ENCODE assay signal across 35 cellular contexts in the genomic region with DNA sequence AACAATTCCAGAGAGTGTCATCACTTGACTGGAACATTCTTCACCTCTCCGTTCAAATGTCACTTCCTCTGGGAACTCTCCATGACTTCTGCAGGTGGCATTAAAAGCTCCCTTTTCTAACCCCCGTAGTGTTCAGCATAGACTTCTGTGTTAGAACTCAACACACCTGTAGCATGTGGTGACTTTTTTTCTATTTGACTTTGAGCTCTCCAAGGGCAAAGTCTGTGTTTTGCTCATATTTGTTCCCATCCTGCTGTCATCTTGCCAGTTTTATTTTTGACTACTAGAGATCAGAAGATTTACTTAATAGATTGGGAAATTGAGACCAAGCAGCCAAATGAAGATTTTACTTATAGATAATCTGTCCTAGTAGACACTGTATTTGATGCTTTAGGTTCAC.
"Had no signal": no experiment of that assay in that cellular context is flagged by ENCODE, and none has a peak within 500 bp of the region (broad histone marks: within the 10 kb centered on the region; RNA-seq: fewer than 3 reads in every experiment).

No MANE protein-coding gene starts in this region.

- ATAC-seq: activated CD4-positive, alpha-beta T cell treated with anti-CD3 and anti-CD28 coated beads for 36 hours; activated CD4-positive, CD25-positive, alpha-beta regulatory T cell treated with anti-CD3 and anti-CD28 coated beads, Interleukin-2, amount 50 U/mL, for 24 hours; activated CD8-positive, alpha-beta memory T cell treated with anti-CD3 and anti-CD28 coated beads, Interleukin-2, amount 10 ng/mL, durations not matched to agents 7 days and 5 days; activated CD8-positive, alpha-beta T cell treated with anti-CD3 and anti-CD28 coated beads, Interleukin-2, amount 10 ng/mL, durations not matched to agents 7 days and 5 days; activated naive CD4-positive, alpha-beta T cell treated with anti-CD3 and anti-CD28 coated beads, Interleukin-2, amount 50 U/mL, for 72 hours; activated T-helper 17 cell treated with anti-CD3 and anti-CD28 coated beads, Interleukin-2, amount 50 U/mL, for 72 hours; body of pancreas had no signal

- H3K4me1 ChIP-seq: adrenal gland, body of pancreas, breast epithelium had no signal

- FAIRE-seq: astrocyte, TTC549 had no signal

- H3K36me3 ChIP-seq: adrenal gland, brain microvascular endothelial cell, breast epithelium had no signal

- H3K27ac ChIP-seq: adrenal gland, body of pancreas, brain microvascular endothelial cell, breast epithelium, VCaP had no signal

- H3K9me3 ChIP-seq: adrenal gland, body of pancreas, breast epithelium had no signal

- H3K27me3 ChIP-seq: adrenal gland, body of pancreas, brain microvascular endothelial cell, breast epithelium had no signal

- DNase-seq: activated B cell treated with CpG ODN at 0.5 μM for 24 hours; activated CD4-positive, alpha-beta memory T cell treated with anti-CD3 and anti-CD28 coated beads, Interleukin-2, amount 10 ng/mL, durations not matched to agents 7 days and 5 days; activated CD4-positive, alpha-beta T cell treated with anti-CD3 and anti-CD28 coated beads for 1 hour; activated CD4-positive, alpha-beta T cell treated with anti-CD3 and anti-CD28 coated beads for 36 hours; activated CD4-positive, alpha-beta T cell treated with anti-CD3 and anti-CD28 coated beads for 48 hours; activated CD4-positive, alpha-beta T cell treated with anti-CD3 and anti-CD28 coated beads, Interleukin-2, amount 10 ng/mL, durations not matched to agents 7 days and 5 days; activated CD4-positive, alpha-beta T cell treated with anti-CD3 and anti-CD28 coated beads, Interleukin-2, amount 50 U/mL, for 48 hours; activated CD8-positive, alpha-beta memory T cell treated with anti-CD3 and anti-CD28 coated beads for 24 hours; activated CD8-positive, alpha-beta memory T cell treated with anti-CD3 and anti-CD28 coated beads, Interleukin-2, amount 10 ng/mL, durations not matched to agents 7 days and 5 days; activated CD8-positive, alpha-beta memory T cell treated with anti-CD3 and anti-CD28 coated beads, Interleukin-2, amount 50 U/mL, for 48 hours; activated CD8-positive, alpha-beta T cell treated with anti-CD3 and anti-CD28 coated beads, Interleukin-2, amount 10 ng/mL, durations not matched to agents 7 days and 5 days; activated effector memory CD4-positive, alpha-beta T cell treated with anti-CD3 and anti-CD28 coated beads, Interleukin-2, amount 50 U/mL, for 16 hours; activated gamma-delta T cell treated with Interleukin-2 at 50 U/mL for 16 hours; activated naive CD4-positive, alpha-beta T cell; activated naive CD4-positive, alpha-beta T cell treated with anti-CD3 and anti-CD28 coated beads for 36 hours; activated naive CD4-positive, alpha-beta T cell treated with anti-CD3 and anti-CD28 coated beads, Interleukin-2, amount 50 U/mL, for 16 hours; activated naive CD8-positive, alpha-beta T cell treated with anti-CD3 and anti-CD28 coated beads for 36 hours; activated T-cell treated with anti-CD3 and anti-CD28 coated beads, Interleukin-2, amount 50 U/mL, for 24 hours; activated T-cell treated with anti-CD3 and anti-CD28 coated beads, Interleukin-2, amount 50 U/mL, for 48 hours; adrenal gland; amniotic stem cell; aorta; body of pancreas; brain microvascular endothelial cell; central memory CD4-positive, alpha-beta T cell; T-helper 1 cell; T-helper 2 cell; T-helper 9 cell had no signal

- H3K4me3 ChIP-seq: adrenal gland, body of pancreas, breast epithelium had no signal
